ENCODE assay signal across 36 cellular contexts in the genomic region with DNA sequence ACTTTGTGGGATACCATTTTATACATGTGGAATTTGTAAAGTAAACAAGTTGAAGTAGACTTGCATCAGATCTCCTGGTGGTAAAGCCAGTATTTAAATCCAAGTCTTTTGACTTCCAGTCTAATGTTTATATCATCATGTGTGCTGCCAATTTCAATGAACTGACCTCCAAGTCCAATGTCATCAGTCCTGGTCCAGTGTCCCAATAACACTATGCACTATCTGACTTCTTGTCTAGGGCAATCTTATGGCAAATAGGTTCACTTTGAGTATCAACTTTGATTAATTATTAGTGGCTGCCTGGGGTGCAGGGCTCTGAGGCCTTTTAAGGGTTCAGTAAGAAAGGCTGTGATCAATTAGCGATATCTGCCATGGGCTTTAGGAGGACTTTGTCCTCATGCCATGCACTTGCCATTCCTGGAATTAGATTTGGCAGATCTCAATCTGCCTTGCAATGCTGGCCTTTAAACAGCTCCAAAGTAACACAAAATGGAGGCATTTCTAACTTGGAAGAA. TPM values are rescaled to one million over a fixed set of nuclear protein-coding genes. Genes with fewer than 3 reads are reported as not detected.
DNase-seq lines count a peak whose midpoint lies in the region; ATAC-seq and TF ChIP-seq lines count a peak whose summit lies in the region.
"Had no signal": no experiment of that assay in that cellular context is flagged by ENCODE, and none has a peak within 500 bp of the region (broad histone marks: within the 10 kb centered on the region; RNA-seq: fewer than 3 reads in every experiment).

No MANE protein-coding gene starts in this region.

- peak overlapping the region; percentile 83; the same call in 1 of the 2 replicates for H3K27ac ChIP-seq in IMR-90 (ENCODE audit: insufficient read depth, low read length)
- H3K27ac ChIP-seq: colonic mucosa, heart left ventricle, psoas muscle, RWPE1, SJSA1 had no signal

- dilution Hi-C loops in IMR-90 (cut with HindIII; ENCODE audit: low sequenced_read_pairs, unreplicated experiment) = no loop called here

- H3K36me3 ChIP-seq in BJ (ENCODE audit: control insufficient read depth, insufficient read depth, low read length) (no peaks in the 10 kb centered on the region), IMR-90 (ENCODE audit: control insufficient read depth, insufficient read depth, low read length) (no peaks in the 10 kb centered on the region)
- H3K36me3 ChIP-seq: colonic mucosa, SJSA1 had no signal

- intact Hi-C loops in IMR-90 (cut with micrococcal nuclease) = loop anchor here (10.0 kb wide), 2 partner anchors 1318 to 1518 kb away; no protein-coding TSS in a partner anchor

- peak overlapping the region; percentile 1; the same call in 2 of the 3 replicates for H2BK15ac ChIP-seq in IMR-90 (ENCODE audit: low read depth, low read length)

- H3K9me3 ChIP-seq in IMR-90 (ENCODE audit: control insufficient read depth, insufficient read depth, low read length) = no peaks in the 10 kb centered on the region
- H3K9me3 ChIP-seq: colonic mucosa, heart left ventricle, mucosa of descending colon, psoas muscle, SJSA1 had no signal

- H3K4me3 ChIP-seq in BJ (ENCODE audit: low read depth, low read length) (no peak overlapping the region), IMR-90 (ENCODE audit: insufficient read depth, low read depth, low read length) (no peak overlapping the region), choroid plexus epithelial cell (ENCODE audit: low read depth, low read length) (no peak overlapping the region)
- H3K4me3 ChIP-seq: colonic mucosa, heart left ventricle, mucosa of descending colon, psoas muscle, SJSA1 had no signal

- CTCF ChIA-PET in BJ (lab: Yijun Ruan, JAX) (interaction anchor here (20.9 kb wide), 1 partner anchor 63 kb away, joined by 560 read pairs; no protein-coding TSS in a partner anchor), IMR-90 (lab: Yijun Ruan, JAX) (interaction anchor here (1.5 kb wide), 1 partner anchor 64 kb away, joined by 7 read pairs; no protein-coding TSS in a partner anchor)

- no peak overlapping the region for H3K9ac ChIP-seq in IMR-90 (ENCODE audit: low read depth, low read length)

- TF ChIP-seq CTCF in BJ (IDR thresholded peaks at IDR 0.05; ENCODE audit: insufficient read depth, low read depth, low read length) = no peak
- no peak for TF ChIP-seq CTCF in IMR-90 (conservative IDR thresholded peaks at IDR 0.05; ENCODE audit: low read depth, low read length)
- no peak for TF ChIP-seq CTCF in choroid plexus epithelial cell (conservative IDR thresholded peaks at IDR 0.05; ENCODE audit: low read depth, low read length)

- H2AFZ ChIP-seq in IMR-90 (replicated peaks; ENCODE audit: low read length, poor library complexity) = no peak overlapping the region

- no peaks in the 10 kb centered on the region for H4K20me1 ChIP-seq in IMR-90 (ENCODE audit: insufficient read depth, low read length)

- H3K14ac ChIP-seq in IMR-90 (replicated peaks; ENCODE audit: low read depth, low read length) = peak overlapping the region; percentile 69

- POLR2A ChIA-PET in BJ (lab: Charles Lee) (no interaction called here), IMR-90 (lab: Charles Lee; ENCODE audit: unreplicated experiment) (no interaction called here)

- in situ Hi-C loops in IMR-90 (cut with MboI; ENCODE audit: low sequenced_read_pairs) = loop anchor here (25.0 kb wide), 1 partner anchor 1321 kb away; no protein-coding TSS in a partner anchor

- H2BK20ac ChIP-seq in IMR-90 (ENCODE audit: low read depth, low read length) = peak overlapping the region; percentile 89

- peak overlapping the region; percentile 25 for H2BK5ac ChIP-seq in IMR-90 (ENCODE audit: low read depth, low read length, poor library complexity, severe bottlenecking)

- no TSS peak for BruUV-seq in IMR-90 (replicated peaks; lab: Mats Ljungman, UMichigan)

- peak overlapping the region; percentile 57 for H4K5ac ChIP-seq in IMR-90 (ENCODE audit: low read depth, low read length)

- peak; percentile 44 for ATAC-seq in IMR-90 (ENCODE audit: low read depth)
- no peak for ATAC-seq in HG03565 (IDR thresholded peaks at IDR 0.05; ENCODE audit: unreplicated experiment)
- ATAC-seq: HCT116; mucosa of descending colon; natural killer cell; psoas muscle; stimulated activated memory B cell treated with anti-CD40 and anti-IgM and Interleukin-4, amounts not matched to agents 10 μg/mL and 1 μg/mL and 100 μg/mL, for 72 hours had no signal

- 0 out of 2 replicates have a peak overlapping the region, but pooled peaks have one; percentile 67 for H3K23ac ChIP-seq in IMR-90 (ENCODE audit: low read depth, low read length)

- H3K18ac ChIP-seq in IMR-90 (ENCODE audit: low read depth, low read length) = peak overlapping the region; percentile 76

- H3K56ac ChIP-seq in IMR-90 (ENCODE audit: extremely low read depth, insufficient read depth, low read length) = peak overlapping the region; percentile 46; the same call in 1 of the 2 replicates

- DNase-seq in BJ (ENCODE audit: low read depth) (peak; percentile 27), IMR-90 (peak; percentile 83), choroid plexus epithelial cell (ENCODE audit: low read depth) (peak; percentile 88), iris pigment epithelial cell (ENCODE audit: low read depth) (peak; percentile 94), amygdala (lab: John Stamatoyannopoulos, UW) (no peak), Ammon's horn (ENCODE audit: low spot score) (no peak), inferior parietal cortex (ENCODE audit: extremely low spot score) (no peak)
- DNase-seq: activated CD4-positive, alpha-beta T cell treated with anti-CD3 and anti-CD28 coated beads for 48 hours; activated naive CD4-positive, alpha-beta T cell treated with anti-CD3 and anti-CD28 coated beads, Interleukin-2, amount 50 U/mL, for 16 hours; anterior cingulate cortex; C1 segment of cervical spinal cord; colonic mucosa; COR-L47; effector CD8-positive, alpha-beta T cell; foreskin melanocyte; GF-D8; heart left ventricle; mucosa of descending colon; natural killer cell; NCI-H1092 treated with DMSO at 0.1 percent for 48 hours; NCI-H187; NCI-H2171; NCI-H510A treated with DMSO at 0.1 percent for 48 hours; nucleus accumbens; psoas muscle; substantia nigra; T-helper 9 cell; trophoblast cell had no signal

- peak overlapping the region; percentile 48; the same call in 1 of the 2 replicates for H3K4me2 ChIP-seq in IMR-90 (ENCODE audit: low read depth, low read length)

- H3K79me1 ChIP-seq in IMR-90 (ENCODE audit: low read depth in 1 of 2, low read length in 2 of 2) = no peaks in the 10 kb centered on the region

- TF ChIP-seq POLR2A in IMR-90 (IDR thresholded peaks at IDR 0.05; ENCODE audit: low read depth, low read length) = no peak

- peaks cover 9% of the 10 kb centered on the region for H3K9me1 ChIP-seq in IMR-90 (ENCODE audit: insufficient read depth, low read length)

- TF ChIP-seq RAD21 in IMR-90 (IDR thresholded peaks at IDR 0.05; ENCODE audit: low read length) = no peak

- peak overlapping the region; percentile 93 for H2BK120ac ChIP-seq in IMR-90 (ENCODE audit: low read depth, low read length)

- H2AK9ac ChIP-seq in IMR-90 (replicated peaks; ENCODE audit: low read depth, low read length, poor library complexity) = no peak overlapping the region

- H3K4me1 ChIP-seq in IMR-90 (ENCODE audit: control insufficient read depth, insufficient read depth, low read length) = peaks cover 18% of the 10 kb centered on the region
- H3K4me1 ChIP-seq: colonic mucosa, psoas muscle had no signal

- peak overlapping the region; percentile 79; the same call in 1 of the 2 replicates for H2AK5ac ChIP-seq in IMR-90 (ENCODE audit: low read depth, low read length)

- peak overlapping the region in 1 of 2 experiments; percentile 69; a peak in 2 of 4 replicates for H4K8ac ChIP-seq in IMR-90 (ENCODE audit: low read depth in 2 of 2, low read length in 2 of 2)

- WGBS in IMR-90 (ENCODE audit: extremely low coverage in 2 of 2, insufficient read length in 1 of 2), 2 experiments = no CpG with 5 or more reads among the region's 1 CpG

- H3K27me3 ChIP-seq in BJ (ENCODE audit: control insufficient read depth, insufficient read depth, low read length) (no peaks in the 10 kb centered on the region), IMR-90 (ENCODE audit: control insufficient read depth, insufficient read depth, low read length) (no peaks in the 10 kb centered on the region)
- H3K27me3 ChIP-seq: colonic mucosa, heart left ventricle, SJSA1 had no signal

- H3K4ac ChIP-seq in IMR-90 (ENCODE audit: low read depth, low read length) = peak overlapping the region; percentile 95

- H4K91ac ChIP-seq in IMR-90 (ENCODE audit: insufficient read depth, low read depth, low read length) = peak overlapping the region; percentile 79

RNA-seq across cellular contexts. Expression of a gene that starts 9.6 kb away (rescaled TPM):
- polyA plus RNA-seq in BJ (2011; rRNA removed) = 21.3 and 53.4 TPM in 2 replicates
- 16.8 and 17.7 TPM in 2 replicates for polyA minus RNA-seq in BJ (2011; rRNA and poly(A)+ RNA removed)
- 21.0 and 63.6 TPM in 2 replicates for total RNA-seq in IMR-90 (2012; rRNA removed)
- 50.7 and 51.8 TPM in 2 replicates for polyA plus RNA-seq in IMR-90 (2012; rRNA removed)
- 17.3 and 17.8 TPM in 2 replicates for polyA plus RNA-seq in IMR-90 (2012; cell fraction: cytosol; rRNA removed)
- 8.7 and 72.6 TPM in 2 replicates for polyA plus RNA-seq in IMR-90 (2012; cell fraction: nucleus; rRNA removed; ENCODE audit: low replicate concordance)

RNA-seq across cellular contexts. Expression of a gene that starts 41.3 kb away (rescaled TPM):
- polyA plus RNA-seq in BJ (2011; rRNA removed) = 0.56 and 0.85 TPM in 2 replicates
- 0.09 and 1.6 TPM in 2 replicates for polyA minus RNA-seq in BJ (2011; rRNA and poly(A)+ RNA removed)
- 0.18 and 0.83 TPM in 2 replicates for total RNA-seq in IMR-90 (2012; rRNA removed)
- polyA plus RNA-seq in IMR-90 (2012; rRNA removed) = 0.20 and 0.68 TPM in 2 replicates
- polyA plus RNA-seq in IMR-90 (2012; cell fraction: cytosol; rRNA removed) = 0.03 and 0.04 TPM in 2 replicates
- polyA plus RNA-seq in IMR-90 (2012; cell fraction: nucleus; rRNA removed; ENCODE audit: low replicate concordance) = 0.32 and 4.6 TPM in 2 replicates

RNA-seq across cellular contexts. Expression of a gene that starts 44.0 kb away (rescaled TPM):
- polyA plus RNA-seq in BJ (2011; rRNA removed) (not detected in 2 replicates), IMR-90 (2012; rRNA removed) (not detected in 2 replicates)
- not detected in 2 replicates for polyA minus RNA-seq in BJ (2011; rRNA and poly(A)+ RNA removed)
- total RNA-seq in IMR-90 (2012; rRNA removed) = not detected in 2 replicates
- polyA plus RNA-seq in IMR-90 (2012; cell fraction: cytosol; rRNA removed) = not detected in 2 replicates
- polyA plus RNA-seq in IMR-90 (2012; cell fraction: nucleus; rRNA removed; ENCODE audit: low replicate concordance) = not detected in 2 replicates
- total RNA-seq: activated T-helper 2 cell treated with anti-CD3 and anti-CD28 coated beads, Interferon-gamma antibody, Interleukin-2, Interleukin-4, amounts not matched to agents 10 μg/mL and 5 μg/mL and 100 μg/mL, durations not matched to agents 14 hours and 24 hours and 36 hours; colonic mucosa; heart left ventricle; lung microvascular endothelial cell; mucosa of descending colon; natural killer cell; psoas muscle; SJSA1 had no signal
- polyA plus RNA-seq: heart left ventricle, IgD-negative memory B cell, psoas muscle had no signal

RNA-seq across cellular contexts. Expression of a gene that starts 49.5 kb away (rescaled TPM):
- polyA plus RNA-seq in BJ (2011; rRNA removed) (not detected in 2 replicates), IMR-90 (2012; rRNA removed) (0.12 TPM in 1 of 2 replicates, not detected in the other)
- polyA minus RNA-seq in BJ (2011; rRNA and poly(A)+ RNA removed) = not detected in 2 replicates
- total RNA-seq in IMR-90 (2012; rRNA removed) = not detected in 2 replicates
- polyA plus RNA-seq in IMR-90 (2012; cell fraction: cytosol; rRNA removed) = not detected in 2 replicates
- polyA plus RNA-seq in IMR-90 (2012; cell fraction: nucleus; rRNA removed; ENCODE audit: low replicate concordance) = 0.15 TPM in 1 of 2 replicates, not detected in the other
- total RNA-seq: activated T-helper 2 cell treated with anti-CD3 and anti-CD28 coated beads, Interferon-gamma antibody, Interleukin-2, Interleukin-4, amounts not matched to agents 10 μg/mL and 5 μg/mL and 100 μg/mL, durations not matched to agents 14 hours and 24 hours and 36 hours; lung microvascular endothelial cell; SJSA1 had no signal

RNA-seq across cellular contexts. Expression of a gene that starts 52.8 kb away (rescaled TPM):
- polyA plus RNA-seq in BJ (2011; rRNA removed) = 1.5 and 2.7 TPM in 2 replicates
- polyA minus RNA-seq in BJ (2011; rRNA and poly(A)+ RNA removed) = 0.36 and 0.57 TPM in 2 replicates
- 0.54 and 0.83 TPM in 2 replicates for total RNA-seq in IMR-90 (2012; rRNA removed)
- 0.89 and 0.96 TPM in 2 replicates for polyA plus RNA-seq in IMR-90 (2012; rRNA removed)
- 0.12 and 0.20 TPM in 2 replicates for polyA plus RNA-seq in IMR-90 (2012; cell fraction: cytosol; rRNA removed)
- 0.12 and 0.50 TPM in 2 replicates for polyA plus RNA-seq in IMR-90 (2012; cell fraction: nucleus; rRNA removed; ENCODE audit: low replicate concordance)
- total RNA-seq: lung microvascular endothelial cell had no signal

Comparison
In these comparisons a context has a peak if more than half of its experiments do, and no peak if none do; other contexts are left out.
1. DNase-seq: peak in BJ (single experiment), IMR-90 (single experiment), choroid plexus epithelial cell (single experiment) and iris pigment epithelial cell (single experiment); none in amygdala (0 of 56), Ammon's horn (single experiment) and inferior parietal cortex (single experiment).